Comparison of ENCODE assay signal across 17 cellular contexts in the genomic region with DNA sequence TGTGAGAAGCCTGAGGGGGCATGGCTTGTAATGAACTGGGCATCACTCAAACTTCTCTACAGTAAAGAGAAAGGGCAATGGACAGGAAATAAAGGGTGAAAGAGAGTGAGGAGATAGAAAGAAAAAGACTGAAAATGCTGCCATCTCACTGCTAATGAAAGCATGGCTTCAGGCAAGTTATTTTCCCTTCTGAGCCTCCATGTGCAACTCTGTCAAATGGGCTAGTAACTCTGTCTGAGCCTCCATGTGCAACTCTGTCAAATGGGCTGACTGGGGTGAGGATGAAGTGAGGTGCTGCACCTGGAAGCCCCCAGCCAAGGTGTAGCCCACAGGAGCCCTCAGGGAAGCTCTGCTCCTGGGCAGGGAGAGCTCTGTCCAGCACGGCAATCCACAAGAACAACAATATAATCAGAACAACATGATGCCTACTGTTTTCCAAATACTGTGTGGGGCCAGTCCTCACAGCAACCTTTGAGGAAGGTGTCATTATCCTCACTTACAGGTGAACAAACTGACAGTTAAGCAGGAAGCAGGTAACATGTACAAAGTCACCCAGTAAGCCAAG.
DNase-seq lines count a peak whose midpoint lies in the region; ATAC-seq, FAIRE-seq and TF ChIP-seq lines count a peak whose summit lies in the region.
"Had no signal": no experiment of that assay in that cellular context is flagged by ENCODE, and none has a peak within 500 bp of the region (broad histone marks: within the 10 kb centered on the region; RNA-seq: fewer than 3 reads in every experiment).

No MANE protein-coding gene starts in this region.

- H3K4ac ChIP-seq in mesendoderm (ENCODE audit: low read depth, low read length) = no peak overlapping the region

- H3K56ac ChIP-seq in mesendoderm (ENCODE audit: low read length) = no peak overlapping the region

- TF ChIP-seq POLR2A in K562 (conservative IDR thresholded peaks at IDR 0.05) (no peak), thyroid gland (IDR thresholded peaks at IDR 0.05) (no peak)

- H3K79me2 ChIP-seq in GM23338 (replicated peaks; ENCODE audit: insufficient read depth) = no peaks in the 10 kb centered on the region
- no peaks in the 10 kb centered on the region for H3K79me2 ChIP-seq in K562 (ENCODE audit: control insufficient read depth, insufficient read depth, low read length)
- H3K79me2 ChIP-seq in MM.1S (ENCODE audit: low read length) = no peaks in the 10 kb centered on the region
- no peaks in the 10 kb centered on the region for H3K79me2 ChIP-seq in mesendoderm (ENCODE audit: control insufficient read depth, insufficient read depth, low read length)

- H3K36me3 ChIP-seq in GM23338 (ENCODE audit: insufficient read depth) (no peaks in the 10 kb centered on the region), HEK293 (ENCODE audit: control insufficient read depth in 2 of 2, insufficient read depth in 1 of 2, low read length in 2 of 2) (no peaks in the 10 kb centered on the region), K562 (ENCODE audit: control insufficient read depth, insufficient read depth, low read length) (no peaks in the 10 kb centered on the region), thyroid gland (no peaks in the 10 kb centered on the region), MM.1S (replicated peaks; ENCODE audit: insufficient read depth, low read length) (no peaks in the 10 kb centered on the region), mesendoderm (ENCODE audit: control insufficient read depth, insufficient read depth, low read length) (no peaks in the 10 kb centered on the region)
- H3K36me3 ChIP-seq: BLaER1 treated with 17β-estradiol and CSF1 and Interleukin-3, amounts not matched to agents 10 nM and 100 nM had no signal

- no peaks in the 10 kb centered on the region for H3K9me3 Mint-ChIP-seq in GM23338
- H3K9me3 Mint-ChIP-seq: CD8-positive, alpha-beta T cell; H9 had no signal

- H2BK15ac ChIP-seq in mesendoderm (replicated peaks; ENCODE audit: low read depth) = no peak overlapping the region

- H2AFZ ChIP-seq in GM23338 (no peak overlapping the region), K562 (ENCODE audit: low read depth, low read length) (no peak overlapping the region), MM.1S (ENCODE audit: low read length) (no peak overlapping the region)
- H2AFZ ChIP-seq: GM23248 had no signal

- H3K4me3 ChIP-seq in GM23338 = no peak overlapping the region
- no peak overlapping the region for H3K4me3 ChIP-seq in HEK293 (ENCODE audit: low read depth, low read length)
- H3K4me3 ChIP-seq in K562 = no peak overlapping the region
- H3K4me3 ChIP-seq in thyroid gland (replicated peaks in 1 of 3) = no peak overlapping the region
- no peak overlapping the region for H3K4me3 ChIP-seq in MM.1S (ENCODE audit: low read length)
- H3K4me3 ChIP-seq in mesendoderm (ENCODE audit: low read length) = no peak overlapping the region
- H3K4me3 ChIP-seq: BLaER1 treated with 17β-estradiol and CSF1 and Interleukin-3, amounts not matched to agents 10 nM and 100 nM; GM23248 had no signal

- CTCF ChIA-PET in HEK293 (lab: Yijun Ruan, JAX) (no interaction called here), K562 (lab: Yijun Ruan, JAX; ENCODE audit: low intra/inter-chr PET ratio) (no interaction called here)

- WGBS in K562 (ENCODE audit: insufficient coverage, low coverage, missing lambda C conversion rate) = 11% methylated on average over 1 of the region's 1 CpG
- 50 to 86% methylated on average over 1 of the region's 1 CpG for WGBS in thyroid gland, 2 donors
- no CpG with 5 or more reads among the region's 1 CpG for WGBS in mesendoderm (ENCODE audit: extremely low coverage, insufficient coverage, low lambda C conversion rate)

- H2AK5ac ChIP-seq in mesendoderm (ENCODE audit: low read length) = no peak overlapping the region

- TF ChIP-seq CTCF in GM23338 (conservative IDR thresholded peaks at IDR 0.05; ENCODE audit: low read depth in 2 of 2) (no peak), HEK293 (tag by site-specific recombination; IDR thresholded peaks at IDR 0.05) (no peak), K562 (IDR thresholded peaks at IDR 0.05 in 2 of 3, conservative IDR thresholded peaks at IDR 0.05 in 1 of 3; ENCODE audit: insufficient read depth in 2 of 3, low read depth in 1 of 3, low read length in 3 of 3) (no peak), thyroid gland (IDR thresholded peaks at IDR 0.05) (no peak), MM.1S (IDR thresholded peaks at IDR 0.05; ENCODE audit: low read length) (no peak)

- H3K27me3 Mint-ChIP-seq in GM23338 (ENCODE audit: insufficient read depth, low read depth, poor library complexity) = peaks cover 10% of the 10 kb centered on the region

- H3K9me3 ChIP-seq in HEK293 (ENCODE audit: control insufficient read depth, insufficient read depth, low read depth, low read length) (no peaks in the 10 kb centered on the region), K562 (replicated peaks; ENCODE audit: control insufficient read depth, insufficient read depth, low read depth, low read length) (no peaks in the 10 kb centered on the region), thyroid gland (no peaks in the 10 kb centered on the region), MM.1S (replicated peaks; ENCODE audit: insufficient read depth, low read length) (no peaks in the 10 kb centered on the region)
- H3K9me3 ChIP-seq: BLaER1 treated with 17β-estradiol and CSF1 and Interleukin-3, amounts not matched to agents 10 nM and 100 nM had no signal

- no peak for TF ChIP-seq EP300 in K562 (IDR thresholded peaks at IDR 0.05; ENCODE audit: low read length)

- intact Hi-C loops in K562 (cut with micrococcal nuclease) = no loop called here
- intact Hi-C loops in thyroid gland (cut with DNase I) = no loop called here

- no peak overlapping the region for H3K9ac ChIP-seq in K562 (ENCODE audit: insufficient read depth in 1 of 2, low read depth in 2 of 2, low read length in 2 of 2)
- no peak overlapping the region for H3K9ac ChIP-seq in MM.1S (ENCODE audit: low read length)
- H3K9ac ChIP-seq in mesendoderm (ENCODE audit: low read length) = no peak overlapping the region
- H3K9ac ChIP-seq: BLaER1 treated with 17β-estradiol and CSF1 and Interleukin-3, amounts not matched to agents 10 nM and 100 nM; GM23248 had no signal

- ATAC-seq in GM23338 (no peak), K562 (no peak)
- ATAC-seq: CD8-positive, alpha-beta T cell had no signal

- H3K4me1 Mint-ChIP-seq in GM23338 = peaks cover 21% of the 10 kb centered on the region
- H3K4me1 Mint-ChIP-seq: B cell had no signal

- no peak overlapping the region for H3K27ac ChIP-seq in GM23338 (ENCODE audit: low read depth)
- H3K27ac ChIP-seq in HEK293 (ENCODE audit: extremely low read depth, low read depth, low read length) = no peak overlapping the region
- H3K27ac ChIP-seq in K562 (ENCODE audit: extremely low read depth, low read depth, low read length) = no peak overlapping the region
- H3K27ac ChIP-seq in thyroid gland = peak overlapping the region in 2 of 3 donors; percentile 72 to 84
- no peak overlapping the region for H3K27ac ChIP-seq in MM.1S (ENCODE audit: low read length)
- no peak overlapping the region for H3K27ac ChIP-seq in mesendoderm (ENCODE audit: low read depth, low read length)
- H3K27ac ChIP-seq: BLaER1 treated with 17β-estradiol and CSF1 and Interleukin-3, amounts not matched to agents 10 nM and 100 nM; GM23248; HL-60 had no signal

- H3K36me3 Mint-ChIP-seq in GM23338 (ENCODE audit: low read depth) = no peaks in the 10 kb centered on the region
- H3K36me3 Mint-ChIP-seq: CD8-positive, alpha-beta T cell had no signal

- DNase-seq in GM23338 (ENCODE audit: low spot score) = no peak
- no peak for DNase-seq in K562 (ENCODE audit: extremely low read depth in 1 of 4, low spot score in 3 of 4)
- no peak for DNase-seq in thyroid gland
- no peak for DNase-seq in MM.1S
- no peak for DNase-seq in mesendoderm
- DNase-seq: Calu3; CD8-positive, alpha-beta T cell; DMS79 treated with DMSO at 0.1 percent for 48 hours; GF-D8; GM23248; H9; IMR-90; KG1 had no signal

- no peak for TF ChIP-seq RAD21 in K562 (CRISPR knock-in tag; conservative IDR thresholded peaks at IDR 0.05 in 1 of 2, IDR thresholded peaks at IDR 0.05 in 1 of 2)

- H3K4me3 Mint-ChIP-seq in GM23338 = no peak overlapping the region
- H3K4me3 Mint-ChIP-seq: B cell; CD8-positive, alpha-beta T cell; H9 had no signal

- H3K9me2 ChIP-seq in GM23338 (ENCODE audit: insufficient read depth) = no peaks in the 10 kb centered on the region; the same call in 1 of the 2 replicates
- H3K9me2 ChIP-seq in MM.1S (replicated peaks; ENCODE audit: insufficient read depth, low read length) = no peaks in the 10 kb centered on the region

- H3F3A ChIP-seq in GM23338 (replicated peaks; ENCODE audit: low read depth) (no peaks in the 10 kb centered on the region), MM.1S (ENCODE audit: insufficient read depth, low read length) (no peaks in the 10 kb centered on the region)

- H3K79me1 ChIP-seq in mesendoderm (ENCODE audit: low read length) = no peaks in the 10 kb centered on the region

- H3K27me3 ChIP-seq in GM23338 (ENCODE audit: insufficient read depth) = no peaks in the 10 kb centered on the region
- peaks cover 9 to 32% of the 10 kb centered on the region in 2 experiments; a peak in 4 of 5 replicates for H3K27me3 ChIP-seq in K562 (ENCODE audit: control insufficient read depth in 2 of 2, insufficient read depth in 2 of 2, low read length in 2 of 2)
- H3K27me3 ChIP-seq in thyroid gland = no peaks in the 10 kb centered on the region
- no peaks in the 10 kb centered on the region for H3K27me3 ChIP-seq in MM.1S (replicated peaks; ENCODE audit: insufficient read depth, low read length)
- H3K27me3 ChIP-seq in mesendoderm (ENCODE audit: insufficient read depth, low read length, poor library complexity) = no peaks in the 10 kb centered on the region
- H3K27me3 ChIP-seq: BLaER1 treated with 17β-estradiol and CSF1 and Interleukin-3, amounts not matched to agents 10 nM and 100 nM had no signal

- H3K23ac ChIP-seq in mesendoderm (ENCODE audit: low read length) = no peak overlapping the region

- in situ Hi-C loops in K562 (cut with MboI) = no loop called here

- BruUV-seq in K562 (replicated peaks; lab: Mats Ljungman, UMichigan) = no TSS peak

- no peak overlapping the region for H3K27ac Mint-ChIP-seq in GM23338
- H3K27ac Mint-ChIP-seq: B cell; CD8-positive, alpha-beta T cell had no signal

- H3K18ac ChIP-seq in mesendoderm (ENCODE audit: low read length) = no peak overlapping the region

- POLR2A ChIA-PET in HEK293 (lab: Yijun Ruan, JAX) = no interaction called here
- POLR2A ChIA-PET in K562 (lab: Yijun Ruan, JAX) = no interaction called here

- no peak for FAIRE-seq in K562 (lab: Jason Lieb, UNC)

- no peak overlapping the region for H2BK5ac ChIP-seq in mesendoderm (ENCODE audit: low read length)

- H3K4me2 ChIP-seq in GM23338 = no peak overlapping the region
- no peak overlapping the region for H3K4me2 ChIP-seq in K562 (ENCODE audit: insufficient read depth, low read length)
- no peak overlapping the region for H3K4me2 ChIP-seq in MM.1S (ENCODE audit: low read depth, low read length)
- no peak overlapping the region for H3K4me2 ChIP-seq in mesendoderm (ENCODE audit: low read length)
- H3K4me2 ChIP-seq: BLaER1 treated with 17β-estradiol and CSF1 and Interleukin-3, amounts not matched to agents 10 nM and 100 nM had no signal

- no peaks in the 10 kb centered on the region for H3K9me1 ChIP-seq in K562 (ENCODE audit: control insufficient read depth, insufficient read depth, low read length)

- no peak overlapping the region for H2BK120ac ChIP-seq in mesendoderm (ENCODE audit: low read depth, low read length)

- H4K5ac ChIP-seq in mesendoderm (ENCODE audit: low read length) = no peak overlapping the region

- H3K4me1 ChIP-seq in GM23338 (ENCODE audit: insufficient read depth) (no peaks in the 10 kb centered on the region), HEK293 (ENCODE audit: control insufficient read depth, insufficient read depth, low read length) (no peaks in the 10 kb centered on the region), K562 (replicated peaks in 1 of 2; ENCODE audit: control insufficient read depth in 2 of 2, insufficient read depth in 2 of 2, low read length in 2 of 2) (peaks cover 0 to 20% of the 10 kb centered on the region in 2 experiments; a peak in 2 of 5 replicates), thyroid gland (peaks cover 48 to 64% of the 10 kb centered on the region in 2 donors), MM.1S (ENCODE audit: low read length) (no peaks in the 10 kb centered on the region), mesendoderm (ENCODE audit: control insufficient read depth, low read depth, low read length) (no peaks in the 10 kb centered on the region)
- H3K4me1 ChIP-seq: BLaER1 treated with 17β-estradiol and CSF1 and Interleukin-3, amounts not matched to agents 10 nM and 100 nM had no signal

- no peaks in the 10 kb centered on the region for H4K20me1 ChIP-seq in GM23338 (replicated peaks; ENCODE audit: insufficient read depth)
- H4K20me1 ChIP-seq in K562 (replicated peaks; ENCODE audit: control insufficient read depth, insufficient read depth, low read length) = no peaks in the 10 kb centered on the region
- H4K20me1 ChIP-seq in MM.1S (ENCODE audit: insufficient read depth, low read length) = no peaks in the 10 kb centered on the region
- H4K20me1 ChIP-seq: BLaER1 treated with 17β-estradiol and CSF1 and Interleukin-3, amounts not matched to agents 10 nM and 100 nM had no signal

- H4K8ac ChIP-seq in mesendoderm (ENCODE audit: low read depth, low read length) = no peak overlapping the region

Comparison
In these comparisons a context has a peak if more than half of its experiments do, and no peak if none do; other contexts are left out.
1. H3K27ac ChIP-seq: peak in thyroid gland (2 of 3); none in GM23338 (single experiment), HEK293 (single experiment), K562 (single experiment), MM.1S (single experiment) and mesendoderm (single experiment).